In the genomic region with DNA sequence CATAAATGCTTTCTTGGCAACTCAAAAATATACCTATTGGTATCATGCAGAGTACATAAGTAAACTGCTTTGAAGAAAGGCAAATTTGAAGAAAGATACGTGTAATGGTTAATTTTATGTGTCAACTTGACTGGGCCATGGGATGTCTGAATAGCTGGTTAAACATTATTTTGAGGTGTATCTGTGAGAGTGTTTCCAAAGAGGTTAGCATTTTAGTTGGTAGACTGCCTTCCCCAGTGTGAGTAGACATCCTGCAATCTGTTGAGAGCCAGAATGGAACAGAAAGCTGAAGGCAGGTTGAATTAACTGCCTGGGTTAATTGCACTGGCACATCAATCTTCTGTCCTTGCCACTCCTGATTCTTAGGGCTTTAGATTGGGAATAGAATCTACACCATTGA, we compare ENCODE assay signal across 17 cellular contexts.
DNase-seq lines count a peak whose midpoint lies in the region; ATAC-seq, FAIRE-seq and TF ChIP-seq lines count a peak whose summit lies in the region.
"Had no signal": no experiment of that assay in that cellular context is flagged by ENCODE, and none has a peak within 500 bp of the region (broad histone marks: within the 10 kb centered on the region; RNA-seq: fewer than 3 reads in every experiment).

No MANE protein-coding gene starts in this region.

- ATAC-seq in HG03342 (IDR thresholded peaks at IDR 0.05; ENCODE audit: unreplicated experiment) = no peak
- ATAC-seq: GM23338, HCT116 had no signal

- peak overlapping the region; percentile 53 for H3K27ac Mint-ChIP-seq in nephron progenitor cell
- H3K27ac Mint-ChIP-seq: CD4-positive, alpha-beta T cell; GM23338; HFFc6 had no signal

- DNase-seq in NCI-H69 (lab: John Stamatoyannopoulos, UW) = peak; percentile 65
- DNase-seq in RCC 7860 (ENCODE audit: low spot score) = no peak
- peak; percentile 25 for DNase-seq in glomerular visceral epithelial cell (ENCODE audit: extremely low spot score)
- DNase-seq in nephron progenitor cell = no peak
- no peak for DNase-seq in H4 (ENCODE audit: low spot score)
- DNase-seq in AML-193 (lab: John Stamatoyannopoulos, UW) = no peak
- DNase-seq: ACHN; Caco-2; CD4-positive, alpha-beta T cell; DMS79 treated with DMSO at 0.1 percent for 48 hours; GF-D8; H7; HFFc6 had no signal

- peaks cover 14% of the 10 kb centered on the region for H3K36me3 Mint-ChIP-seq in nephron progenitor cell (ENCODE audit: low read depth)

- peaks cover 44% of the 10 kb centered on the region for H3K4me1 Mint-ChIP-seq in nephron progenitor cell

- no peak overlapping the region for H3K4me3 Mint-ChIP-seq in nephron progenitor cell
- H3K4me3 Mint-ChIP-seq: CD4-positive, alpha-beta T cell; GM23338; HFFc6 had no signal

- TF ChIP-seq CTCF in nephron progenitor cell (IDR thresholded peaks at IDR 0.05) = no peak

- H3K27me3 Mint-ChIP-seq in nephron progenitor cell (ENCODE audit: low read depth, poor library complexity) = no peaks in the 10 kb centered on the region
- H3K27me3 Mint-ChIP-seq: CD4-positive, alpha-beta T cell had no signal

- peak; percentile 40 for FAIRE-seq in RCC 7860 (lab: Jason Lieb, UNC)
- FAIRE-seq: D721Med had no signal

- no peaks in the 10 kb centered on the region for H3K9me3 Mint-ChIP-seq in nephron progenitor cell
- H3K9me3 Mint-ChIP-seq: CD4-positive, alpha-beta T cell; GM23338; HFFc6 had no signal

Comparison
In these comparisons a context has a peak if more than half of its experiments do, and no peak if none do; other contexts are left out.
1. DNase-seq: peak in NCI-H69 (single experiment) and glomerular visceral epithelial cell (single experiment); none in RCC 7860 (single experiment), nephron progenitor cell (single experiment), H4 (single experiment) and AML-193 (0 of 2).